In the genomic region with DNA sequence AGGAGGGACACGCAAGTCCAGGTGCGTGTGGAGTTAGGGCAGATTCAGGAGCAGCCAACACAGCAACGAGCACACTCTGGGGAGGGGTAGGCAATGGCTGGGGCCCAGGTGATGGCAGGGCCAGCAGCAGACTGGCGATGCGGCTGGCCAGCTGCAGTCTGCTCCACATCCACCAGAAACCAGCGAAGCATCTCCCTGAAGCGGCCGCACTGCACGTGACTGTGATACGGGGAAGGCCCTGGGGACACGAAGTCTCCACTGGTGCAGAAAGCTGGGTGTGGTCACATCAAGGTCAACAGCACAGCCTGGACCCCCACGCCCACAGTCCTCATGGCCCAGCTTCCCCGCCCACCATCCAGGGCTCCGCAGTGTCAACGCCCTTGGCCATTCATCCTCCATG, we compare ENCODE assay signal across 19 cellular contexts. TPM values are rescaled to one million over a fixed set of nuclear protein-coding genes. Genes with fewer than 3 reads are reported as not detected.
DNase-seq lines count a peak whose midpoint lies in the region; ATAC-seq and TF ChIP-seq lines count a peak whose summit lies in the region.
"Had no signal": no experiment of that assay in that cellular context is flagged by ENCODE, and none has a peak within 500 bp of the region (broad histone marks: within the 10 kb centered on the region; RNA-seq: fewer than 3 reads in every experiment).

No MANE protein-coding gene starts in this region.

- H2BK20ac ChIP-seq in IMR-90 (ENCODE audit: low read depth, low read length): no peak overlapping the region

- no peak overlapping the region for H2BK15ac ChIP-seq in IMR-90 (ENCODE audit: low read depth, low read length)

- no peak for TF ChIP-seq RAD21 in IMR-90 (IDR thresholded peaks at IDR 0.05; ENCODE audit: low read length)

- peaks cover 33 to 92% of the 10 kb centered on the region in 2 experiments for H3K79me1 ChIP-seq in IMR-90 (ENCODE audit: low read depth in 1 of 2, low read length in 2 of 2)

- POLR2A ChIA-PET in IMR-90 (lab: Charles Lee; ENCODE audit: unreplicated experiment): no interaction called here

- H3K4me3 ChIP-seq in IMR-90 (ENCODE audit: insufficient read depth, low read depth, low read length) (no peak overlapping the region), suprapubic skin (no peak overlapping the region)
- H3K4me3 ChIP-seq: HAP-1, hepatocyte, ovary had no signal

- no peak overlapping the region for H4K91ac ChIP-seq in IMR-90 (ENCODE audit: insufficient read depth, low read depth, low read length)

- CTCF ChIA-PET in IMR-90 (lab: Yijun Ruan, JAX): interaction anchor here (0.6 kb wide), 1 partner anchor 9 kb away, joined by 4 read pairs; no protein-coding TSS in a partner anchor

- no TSS peak for BruUV-seq in IMR-90 (replicated peaks; lab: Mats Ljungman, UMichigan)

- H4K20me1 ChIP-seq in IMR-90 (ENCODE audit: insufficient read depth, low read length): peaks cover 89% of the 10 kb centered on the region

- no peaks in the 10 kb centered on the region for H3K27me3 Mint-ChIP-seq in nephron progenitor cell (ENCODE audit: low read depth, poor library complexity)
- H3K27me3 Mint-ChIP-seq: activated CD8-positive, alpha-beta memory T cell treated with anti-CD3 and anti-CD28 coated beads, Interleukin-2, amount 10 ng/mL, durations not matched to agents 7 days and 5 days had no signal

- H3K4me1 ChIP-seq in IMR-90 (ENCODE audit: control insufficient read depth, insufficient read depth, low read length): peaks cover 36% of the 10 kb centered on the region
- peaks cover 57% of the 10 kb centered on the region for H3K4me1 ChIP-seq in suprapubic skin
- H3K4me1 ChIP-seq: HAP-1 had no signal

- H3K14ac ChIP-seq in IMR-90 (replicated peaks; ENCODE audit: low read depth, low read length): no peak overlapping the region

- H3K56ac ChIP-seq in IMR-90 (ENCODE audit: extremely low read depth, insufficient read depth, low read length): no peak overlapping the region

- H3K9me3 Mint-ChIP-seq in nephron progenitor cell: no peaks in the 10 kb centered on the region

- peaks cover 72% of the 10 kb centered on the region for H3K4me1 Mint-ChIP-seq in nephron progenitor cell
- H3K4me1 Mint-ChIP-seq: activated CD8-positive, alpha-beta memory T cell treated with anti-CD3 and anti-CD28 coated beads, Interleukin-2, amount 10 ng/mL, durations not matched to agents 7 days and 5 days had no signal

- no peak overlapping the region for H4K8ac ChIP-seq in IMR-90 (ENCODE audit: low read depth in 2 of 2, low read length in 2 of 2)

- H3K9ac ChIP-seq in IMR-90 (ENCODE audit: low read depth, low read length): no peak overlapping the region

- dilution Hi-C loops in IMR-90 (cut with HindIII; ENCODE audit: low sequenced_read_pairs, unreplicated experiment): no loop called here

- H3K18ac ChIP-seq in IMR-90 (ENCODE audit: low read depth, low read length): no peak overlapping the region

- H3K27me3 ChIP-seq in IMR-90 (ENCODE audit: control insufficient read depth, insufficient read depth, low read length) (no peaks in the 10 kb centered on the region), suprapubic skin (no peaks in the 10 kb centered on the region)
- H3K27me3 ChIP-seq: hepatocyte, ovary had no signal

- TF ChIP-seq EP300 in suprapubic skin (IDR thresholded peaks at IDR 0.05): no peak

- H2AK5ac ChIP-seq in IMR-90 (ENCODE audit: low read depth, low read length): no peak overlapping the region

- H4K5ac ChIP-seq in IMR-90 (ENCODE audit: low read depth, low read length): no peak overlapping the region

- H3K4ac ChIP-seq in IMR-90 (ENCODE audit: low read depth, low read length): no peak overlapping the region

- H3K27ac Mint-ChIP-seq in nephron progenitor cell: peak overlapping the region; percentile 100
- H3K27ac Mint-ChIP-seq: activated CD8-positive, alpha-beta memory T cell treated with anti-CD3 and anti-CD28 coated beads, Interleukin-2, amount 10 ng/mL, durations not matched to agents 7 days and 5 days had no signal

- no peak for ATAC-seq in IMR-90 (ENCODE audit: low read depth)
- ATAC-seq: activated CD4-positive, CD25-positive, alpha-beta regulatory T cell treated with anti-CD3 and anti-CD28 coated beads, Interleukin-2, amount 50 U/mL, for 24 hours; activated CD8-positive, alpha-beta memory T cell treated with anti-CD3 and anti-CD28 coated beads, Interleukin-2, amount 10 ng/mL, durations not matched to agents 7 days and 5 days had no signal

- no peak overlapping the region for H2BK120ac ChIP-seq in IMR-90 (ENCODE audit: low read depth, low read length)

- H3K27ac ChIP-seq in IMR-90 (ENCODE audit: insufficient read depth, low read length) (no peak overlapping the region), cingulate gyrus (ENCODE audit: low read depth, low read length) (peak overlapping the region; percentile 55), suprapubic skin (peak overlapping the region; percentile 86)
- H3K27ac ChIP-seq: hepatocyte, ovary had no signal

- TF ChIP-seq POLR2A in IMR-90 (IDR thresholded peaks at IDR 0.05; ENCODE audit: low read depth, low read length) (no peak), suprapubic skin (IDR thresholded peaks at IDR 0.05) (no peak)

- no peak overlapping the region for H2AFZ ChIP-seq in IMR-90 (replicated peaks; ENCODE audit: low read length, poor library complexity)
- H2AFZ ChIP-seq: hepatocyte had no signal

- H2BK5ac ChIP-seq in IMR-90 (ENCODE audit: low read depth, low read length, poor library complexity, severe bottlenecking): no peak overlapping the region

- DNase-seq in IMR-90: no peak
- peak; percentile 25 for DNase-seq in nephron progenitor cell
- no peak for DNase-seq in suprapubic skin (ENCODE audit: low spot score in 2 of 2)
- no peak for DNase-seq in activated gamma-delta T cell (lab: John Stamatoyannopoulos, UW)
- DNase-seq in LoVo (ENCODE audit: low spot score): no peak
- no peak for DNase-seq in putamen (ENCODE audit: low spot score)
- no peak for DNase-seq in NCI-H526 treated with DMSO at 0.1 percent for 48 hours (lab: John Stamatoyannopoulos, UW)
- DNase-seq: activated CD8-positive, alpha-beta memory T cell treated with anti-CD3 and anti-CD28 coated beads, Interleukin-2, amount 10 ng/mL, durations not matched to agents 7 days and 5 days; activated gamma-delta T cell treated with Interleukin-2 at 50 U/mL for 16 hours; NCI-H446; ovary; stimulated activated naive CD4-positive, alpha-beta T cell treated with Interleukin-2 at 50 U/mL for 16 hours; T-helper 2 cell had no signal

- H3K4me3 Mint-ChIP-seq in nephron progenitor cell: no peak overlapping the region
- H3K4me3 Mint-ChIP-seq: activated CD8-positive, alpha-beta memory T cell treated with anti-CD3 and anti-CD28 coated beads, Interleukin-2, amount 10 ng/mL, durations not matched to agents 7 days and 5 days had no signal

- H3K23ac ChIP-seq in IMR-90 (ENCODE audit: low read depth, low read length): 0 out of 2 replicates have a peak overlapping the region, but pooled peaks have one; percentile 8

- TF ChIP-seq CTCF in IMR-90 (conservative IDR thresholded peaks at IDR 0.05; ENCODE audit: low read depth, low read length) (no peak), nephron progenitor cell (IDR thresholded peaks at IDR 0.05) (no peak), suprapubic skin (IDR thresholded peaks at IDR 0.05) (no peak)

- H3K36me3 Mint-ChIP-seq in nephron progenitor cell (ENCODE audit: low read depth): peaks cover 63% of the 10 kb centered on the region

- WGBS in IMR-90 (ENCODE audit: extremely low coverage in 2 of 2, insufficient read length in 1 of 2), 2 experiments: 87% methylated on average over 11 of the region's 15 CpGs; no CpG with 5 or more reads in 1 of the 2 experiments
- WGBS in suprapubic skin: 90% methylated on average over 4 of the region's 15 CpGs

- no peaks in the 10 kb centered on the region for H3K9me3 ChIP-seq in IMR-90 (ENCODE audit: control insufficient read depth, insufficient read depth, low read length)
- no peaks in the 10 kb centered on the region for H3K9me3 ChIP-seq in suprapubic skin
- H3K9me3 ChIP-seq: HAP-1, ovary had no signal

- no peak overlapping the region for H2AK9ac ChIP-seq in IMR-90 (replicated peaks; ENCODE audit: low read depth, low read length, poor library complexity)

- H3K36me3 ChIP-seq in IMR-90 (ENCODE audit: control insufficient read depth, insufficient read depth, low read length): peaks cover 64% of the 10 kb centered on the region
- H3K36me3 ChIP-seq in suprapubic skin: peaks cover 70% of the 10 kb centered on the region
- H3K36me3 ChIP-seq: ovary had no signal

- intact Hi-C loops in IMR-90 (cut with micrococcal nuclease): loop anchor here (5.0 kb wide), 3 partner anchors 56 to 146 kb away; a partner anchor contains a TSS

- peaks cover 27% of the 10 kb centered on the region for H3K9me1 ChIP-seq in IMR-90 (ENCODE audit: insufficient read depth, low read length)

- in situ Hi-C loops in IMR-90 (cut with MboI; ENCODE audit: low sequenced_read_pairs): loop anchor here (10.0 kb wide), 1 partner anchor 139 kb away; no protein-coding TSS in a partner anchor

- no peak overlapping the region for H3K4me2 ChIP-seq in IMR-90 (ENCODE audit: low read depth, low read length)
- H3K4me2 ChIP-seq: hepatocyte had no signal

TF ChIP-seq in IMR-90, 13 proteins besides CTCF, POLR2A, EP300 and RAD21 (continues in another document):
- no peak for TF ChIP-seq MXI1 (IDR thresholded peaks at IDR 0.05; ENCODE audit: borderline replicate concordance, low read depth, low read length)
- TF ChIP-seq, protein P1, sequence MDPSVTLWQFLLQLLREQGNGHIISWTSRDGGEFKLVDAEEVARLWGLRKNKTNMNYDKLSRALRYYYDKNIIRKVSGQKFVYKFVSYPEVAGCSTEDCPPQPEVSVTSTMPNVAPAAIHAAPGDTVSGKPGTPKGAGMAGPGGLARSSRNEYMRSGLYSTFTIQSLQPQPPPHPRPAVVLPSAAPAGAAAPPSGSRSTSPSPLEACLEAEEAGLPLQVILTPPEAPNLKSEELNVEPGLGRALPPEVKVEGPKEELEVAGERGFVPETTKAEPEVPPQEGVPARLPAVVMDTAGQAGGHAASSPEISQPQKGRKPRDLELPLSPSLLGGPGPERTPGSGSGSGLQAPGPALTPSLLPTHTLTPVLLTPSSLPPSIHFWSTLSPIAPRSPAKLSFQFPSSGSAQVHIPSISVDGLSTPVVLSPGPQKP (IDR thresholded peaks at IDR 0.05; ENCODE audit: borderline replicate concordance, low read depth, low read length): no peak
- TF ChIP-seq SMC3 (IDR thresholded peaks at IDR 0.05; ENCODE audit: low read depth, low read length): no peak
- TF ChIP-seq MAFK (IDR thresholded peaks at IDR 0.05; ENCODE audit: low read depth, low read length): no peak
- TF ChIP-seq RCOR1 (IDR thresholded peaks at IDR 0.05; ENCODE audit: insufficient replicate concordance, low read length): no peak

RNA-seq across cellular contexts. Expression of a gene that starts 21.3 kb away (rescaled TPM):
- total RNA-seq in IMR-90 (2012; rRNA removed) (0.18 TPM in 1 of 2 replicates, not detected in the other), suprapubic skin (10 to 100 TPM in 3 of 4 donors, 1 to 10 TPM in 1; 8.0 to 81.6 (median 47.5) TPM)
- polyA plus RNA-seq in IMR-90 (2012; rRNA removed): 0.12 and 0.16 TPM in 2 replicates
- polyA plus RNA-seq in IMR-90 (2012; cell fraction: cytosol; rRNA removed): 0.08 and 0.09 TPM in 2 replicates
- polyA plus RNA-seq in IMR-90 (2012; cell fraction: nucleus; rRNA removed; ENCODE audit: low replicate concordance): 0.78 and 1.2 TPM in 2 replicates
- total RNA-seq: dermis microvascular lymphatic vessel endothelial cell, HT1080 had no signal

RNA-seq across cellular contexts. Expression of a gene that starts 52.7 kb away (rescaled TPM):
- total RNA-seq in IMR-90 (2012; rRNA removed) (5.9 and 7.2 TPM in 2 replicates), suprapubic skin (100 to 1,000 TPM; 205 to 253 (median 245) TPM)
- polyA plus RNA-seq in IMR-90 (2012; rRNA removed): 25.1 and 29.6 TPM in 2 replicates
- polyA plus RNA-seq in IMR-90 (2012; cell fraction: cytosol; rRNA removed): 17.9 and 34.4 TPM in 2 replicates
- 19.2 and 47.3 TPM in 2 replicates for polyA plus RNA-seq in IMR-90 (2012; cell fraction: nucleus; rRNA removed; ENCODE audit: low replicate concordance)
- total RNA-seq: activated CD8-positive, alpha-beta memory T cell treated with anti-CD3 and anti-CD28 coated beads, Interleukin-2, amount 10 ng/mL, durations not matched to agents 7 days and 5 days had no signal

Comparison
In these comparisons a context has a peak if more than half of its experiments do, and no peak if none do; other contexts are left out.
1. RNA of a gene that starts 52.7 kb away (total RNA-seq): 205 to 253 TPM in suprapubic skin; 5.9 to 7.2 TPM in IMR-90; every median in the first group is over 10 times any median in the second.